In the genomic region with DNA sequence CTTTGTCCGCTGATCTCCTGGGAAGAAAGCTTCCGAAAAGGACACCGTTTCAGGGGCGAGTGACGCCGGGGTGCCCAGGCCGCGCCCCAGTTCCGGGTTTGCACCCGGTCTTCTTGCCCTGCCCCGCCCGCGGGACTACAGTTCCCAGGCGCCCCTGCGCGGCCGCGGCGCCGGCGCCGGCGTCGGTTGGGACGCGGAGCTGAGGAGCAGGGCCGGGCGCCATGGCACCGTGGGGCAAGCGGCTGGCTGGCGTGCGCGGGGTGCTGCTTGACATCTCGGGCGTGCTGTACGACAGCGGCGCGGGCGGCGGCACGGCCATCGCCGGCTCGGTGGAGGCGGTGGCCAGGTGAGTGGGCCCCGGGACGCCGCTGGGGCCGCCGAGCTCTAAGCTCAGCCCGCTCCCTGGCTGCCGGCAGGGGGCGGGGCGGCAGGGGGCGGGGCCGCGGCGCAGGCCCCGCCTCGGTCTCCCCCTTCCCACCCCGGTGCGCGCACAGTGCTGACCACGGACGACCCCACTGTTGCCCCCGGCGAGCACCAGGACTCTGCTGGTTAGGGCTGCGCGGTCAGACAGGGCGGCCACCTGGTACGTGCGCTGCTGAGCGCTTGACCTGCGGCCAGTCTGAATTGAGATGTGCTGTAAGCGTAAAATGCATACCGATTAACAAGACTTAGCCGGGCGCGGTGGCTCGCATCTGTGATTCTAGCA, we compare ENCODE assay signal across 1 cellular context.
TF ChIP-seq lines count a peak whose summit lies in the region.

A gene with protein sequence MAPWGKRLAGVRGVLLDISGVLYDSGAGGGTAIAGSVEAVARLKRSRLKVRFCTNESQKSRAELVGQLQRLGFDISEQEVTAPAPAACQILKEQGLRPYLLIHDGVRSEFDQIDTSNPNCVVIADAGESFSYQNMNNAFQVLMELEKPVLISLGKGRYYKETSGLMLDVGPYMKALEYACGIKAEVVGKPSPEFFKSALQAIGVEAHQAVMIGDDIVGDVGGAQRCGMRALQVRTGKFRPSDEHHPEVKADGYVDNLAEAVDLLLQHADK (plus strand): TSS at position 182 of the 706 bp plus-strand sequence. CDS start 40 bp downstream, at position 222.

TF ChIP-seq in HepG2, 621 proteins besides CTCF, POLR2A, EP300 and RAD21 (continued from another document and continues in another):
- TF ChIP-seq, protein P1, sequence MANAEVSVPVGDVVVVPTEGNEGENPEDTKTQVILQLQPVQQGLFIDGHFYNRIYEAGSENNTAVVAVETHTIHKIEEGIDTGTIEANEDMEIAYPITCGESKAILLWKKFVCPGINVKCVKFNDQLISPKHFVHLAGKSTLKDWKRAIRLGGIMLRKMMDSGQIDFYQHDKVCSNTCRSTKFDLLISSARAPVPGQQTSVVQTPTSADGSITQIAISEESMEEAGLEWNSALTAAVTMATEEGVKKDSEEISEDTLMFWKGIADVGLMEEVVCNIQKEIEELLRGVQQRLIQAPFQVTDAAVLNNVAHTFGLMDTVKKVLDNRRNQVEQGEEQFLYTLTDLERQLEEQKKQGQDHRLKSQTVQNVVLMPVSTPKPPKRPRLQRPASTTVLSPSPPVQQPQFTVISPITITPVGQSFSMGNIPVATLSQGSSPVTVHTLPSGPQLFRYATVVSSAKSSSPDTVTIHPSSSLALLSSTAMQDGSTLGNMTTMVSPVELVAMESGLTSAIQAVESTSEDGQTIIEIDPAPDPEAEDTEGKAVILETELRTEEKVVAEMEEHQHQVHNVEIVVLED (CRISPR knock-in tag; IDR thresholded peaks at IDR 0.05; ENCODE audit: borderline replicate concordance): peak; percentile 92
- TF ChIP-seq MXI1 (IDR thresholded peaks at IDR 0.05; ENCODE audit: borderline replicate concordance, low read depth, low read length): peak; percentile 50; the same call in 1 of the 3 replicates
- TF ChIP-seq, protein P2, sequence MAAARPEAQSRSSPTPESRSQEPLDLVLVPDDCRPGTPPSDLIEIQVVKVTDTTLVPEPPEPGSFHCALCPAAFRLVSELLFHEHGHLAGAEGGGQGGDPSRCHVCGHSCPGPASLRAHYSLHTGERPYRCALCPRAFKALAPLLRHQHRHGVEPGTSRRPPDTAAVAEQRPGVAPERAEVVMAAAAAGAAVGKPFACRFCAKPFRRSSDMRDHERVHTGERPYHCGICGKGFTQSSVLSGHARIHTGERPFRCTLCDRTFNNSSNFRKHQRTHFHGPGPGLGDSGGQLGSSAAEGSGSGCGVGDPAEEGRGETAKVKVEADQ (CRISPR knock-in tag; IDR thresholded peaks at IDR 0.05; ENCODE audit: borderline replicate concordance): peak; percentile 86
- 0 out of 2 replicates have a peak, but pooled peaks have one; percentile 14 for TF ChIP-seq ZMAT3 (CRISPR knock-in tag; conservative IDR thresholded peaks at IDR 0.05)
- peak; percentile 52; the same call in 1 of the 2 replicates for TF ChIP-seq ZNF501 (CRISPR knock-in tag; IDR thresholded peaks at IDR 0.05)
- TF ChIP-seq, protein P3, sequence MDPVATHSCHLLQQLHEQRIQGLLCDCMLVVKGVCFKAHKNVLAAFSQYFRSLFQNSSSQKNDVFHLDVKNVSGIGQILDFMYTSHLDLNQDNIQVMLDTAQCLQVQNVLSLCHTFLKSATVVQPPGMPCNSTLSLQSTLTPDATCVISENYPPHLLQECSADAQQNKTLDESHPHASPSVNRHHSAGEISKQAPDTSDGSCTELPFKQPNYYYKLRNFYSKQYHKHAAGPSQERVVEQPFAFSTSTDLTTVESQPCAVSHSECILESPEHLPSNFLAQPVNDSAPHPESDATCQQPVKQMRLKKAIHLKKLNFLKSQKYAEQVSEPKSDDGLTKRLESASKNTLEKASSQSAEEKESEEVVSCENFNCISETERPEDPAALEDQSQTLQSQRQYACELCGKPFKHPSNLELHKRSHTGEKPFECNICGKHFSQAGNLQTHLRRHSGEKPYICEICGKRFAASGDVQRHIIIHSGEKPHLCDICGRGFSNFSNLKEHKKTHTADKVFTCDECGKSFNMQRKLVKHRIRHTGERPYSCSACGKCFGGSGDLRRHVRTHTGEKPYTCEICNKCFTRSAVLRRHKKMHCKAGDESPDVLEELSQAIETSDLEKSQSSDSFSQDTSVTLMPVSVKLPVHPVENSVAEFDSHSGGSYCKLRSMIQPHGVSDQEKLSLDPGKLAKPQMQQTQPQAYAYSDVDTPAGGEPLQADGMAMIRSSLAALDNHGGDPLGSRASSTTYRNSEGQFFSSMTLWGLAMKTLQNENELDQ (CRISPR knock-in tag; IDR thresholded peaks at IDR 0.05; ENCODE audit: borderline replicate concordance): no peak
- TF ChIP-seq, protein P4, sequence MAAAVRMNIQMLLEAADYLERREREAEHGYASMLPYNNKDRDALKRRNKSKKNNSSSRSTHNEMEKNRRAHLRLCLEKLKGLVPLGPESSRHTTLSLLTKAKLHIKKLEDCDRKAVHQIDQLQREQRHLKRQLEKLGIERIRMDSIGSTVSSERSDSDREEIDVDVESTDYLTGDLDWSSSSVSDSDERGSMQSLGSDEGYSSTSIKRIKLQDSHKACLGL (CRISPR knock-in tag; IDR thresholded peaks at IDR 0.05): no peak
- TF ChIP-seq ZFX (CRISPR knock-in tag; IDR thresholded peaks at IDR 0.05; ENCODE audit: low read depth): peak; percentile 87
- peak; percentile 21; the same call in 1 of the 2 replicates for TF ChIP-seq ZNF776 (CRISPR knock-in tag; IDR thresholded peaks at IDR 0.05)
- TF ChIP-seq ZNF777 (CRISPR knock-in tag; IDR thresholded peaks at IDR 0.05): peak; percentile 97
- TF ChIP-seq, protein P5, sequence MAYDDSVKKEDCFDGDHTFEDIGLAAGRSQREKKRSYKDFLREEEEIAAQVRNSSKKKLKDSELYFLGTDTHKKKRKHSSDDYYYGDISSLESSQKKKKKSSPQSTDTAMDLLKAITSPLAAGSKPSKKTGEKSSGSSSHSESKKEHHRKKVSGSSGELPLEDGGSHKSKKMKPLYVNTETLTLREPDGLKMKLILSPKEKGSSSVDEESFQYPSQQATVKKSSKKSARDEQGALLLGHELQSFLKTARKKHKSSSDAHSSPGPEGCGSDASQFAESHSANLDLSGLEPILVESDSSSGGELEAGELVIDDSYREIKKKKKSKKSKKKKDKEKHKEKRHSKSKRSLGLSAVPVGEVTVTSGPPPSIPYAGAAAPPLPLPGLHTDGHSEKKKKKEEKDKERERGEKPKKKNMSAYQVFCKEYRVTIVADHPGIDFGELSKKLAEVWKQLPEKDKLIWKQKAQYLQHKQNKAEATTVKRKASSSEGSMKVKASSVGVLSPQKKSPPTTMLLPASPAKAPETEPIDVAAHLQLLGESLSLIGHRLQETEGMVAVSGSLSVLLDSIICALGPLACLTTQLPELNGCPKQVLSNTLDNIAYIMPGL (CRISPR knock-in tag; IDR thresholded peaks at IDR 0.05; ENCODE audit: borderline replicate concordance in 1 of 2, low read depth in 1 of 2): peak; percentile 43 to 46; a peak in 2 of 4 replicates
- TF ChIP-seq GABPA (IDR thresholded peaks at IDR 0.05; ENCODE audit: low read depth, low read length): no peak; the same call in 1 of the 2 replicates
- 0 out of 2 replicates have a peak, but pooled peaks have one; percentile 33 for TF ChIP-seq GABPA (CRISPR knock-in tag; IDR thresholded peaks at IDR 0.05; ENCODE audit: low read depth)
- 0 out of 2 replicates have a peak, but pooled peaks have one; percentile 36 for TF ChIP-seq ISL2 (CRISPR knock-in tag; IDR thresholded peaks at IDR 0.05)
- peak; percentile 33 for TF ChIP-seq PHF5A (CRISPR knock-in tag; IDR thresholded peaks at IDR 0.05; ENCODE audit: low read depth, unreplicated experiment)
- TF ChIP-seq SP5 (CRISPR knock-in tag; IDR thresholded peaks at IDR 0.05; ENCODE audit: borderline replicate concordance, low read depth): peak; percentile 5; the same call in 1 of the 2 replicates
- peak; percentile 86 for TF ChIP-seq HCFC1 (IDR thresholded peaks at IDR 0.05; ENCODE audit: low read depth, low read length)
- no peak for TF ChIP-seq ZNF530 (CRISPR knock-in tag; IDR thresholded peaks at IDR 0.05; ENCODE audit: low read depth)
- TF ChIP-seq ZNF121 (CRISPR knock-in tag; IDR thresholded peaks at IDR 0.05): peak; percentile 78; the same call in 1 of the 2 replicates
- TF ChIP-seq, protein P6, sequence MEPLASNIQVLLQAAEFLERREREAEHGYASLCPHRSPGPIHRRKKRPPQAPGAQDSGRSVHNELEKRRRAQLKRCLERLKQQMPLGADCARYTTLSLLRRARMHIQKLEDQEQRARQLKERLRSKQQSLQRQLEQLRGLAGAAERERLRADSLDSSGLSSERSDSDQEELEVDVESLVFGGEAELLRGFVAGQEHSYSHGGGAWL (CRISPR knock-in tag; IDR thresholded peaks at IDR 0.05): peak; percentile 39
- TF ChIP-seq ZSCAN30 (CRISPR knock-in tag; IDR thresholded peaks at IDR 0.05): no peak
- TF ChIP-seq YEATS4 (CRISPR knock-in tag; IDR thresholded peaks at IDR 0.05; ENCODE audit: borderline replicate concordance): peak; percentile 63; the same call in 1 of the 2 replicates
- TF ChIP-seq RNF2 (conservative IDR thresholded peaks at IDR 0.05; ENCODE audit: low read depth): 0 out of 2 replicates have a peak, but pooled peaks have one; percentile 33
- peak; percentile 11 for TF ChIP-seq TEAD3 (CRISPR knock-in tag; optimal IDR thresholded peaks at IDR 0.05; ENCODE audit: borderline replicate concordance)
- peak; percentile 2; the same call in 1 of the 2 replicates for TF ChIP-seq SMAD3 (CRISPR knock-in tag; IDR thresholded peaks at IDR 0.05)
- no peak for TF ChIP-seq HMGA1 (CRISPR knock-in tag; conservative IDR thresholded peaks at IDR 0.05)
- TF ChIP-seq HES4 (CRISPR knock-in tag; IDR thresholded peaks at IDR 0.05; ENCODE audit: borderline replicate concordance): peak; percentile 90; the same call in 1 of the 2 replicates
- TF ChIP-seq ZNF143 (CRISPR knock-in tag; IDR thresholded peaks at IDR 0.05): peak; percentile 93
- TF ChIP-seq, protein P7, sequence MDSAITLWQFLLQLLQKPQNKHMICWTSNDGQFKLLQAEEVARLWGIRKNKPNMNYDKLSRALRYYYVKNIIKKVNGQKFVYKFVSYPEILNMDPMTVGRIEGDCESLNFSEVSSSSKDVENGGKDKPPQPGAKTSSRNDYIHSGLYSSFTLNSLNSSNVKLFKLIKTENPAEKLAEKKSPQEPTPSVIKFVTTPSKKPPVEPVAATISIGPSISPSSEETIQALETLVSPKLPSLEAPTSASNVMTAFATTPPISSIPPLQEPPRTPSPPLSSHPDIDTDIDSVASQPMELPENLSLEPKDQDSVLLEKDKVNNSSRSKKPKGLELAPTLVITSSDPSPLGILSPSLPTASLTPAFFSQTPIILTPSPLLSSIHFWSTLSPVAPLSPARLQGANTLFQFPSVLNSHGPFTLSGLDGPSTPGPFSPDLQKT (CRISPR knock-in tag; IDR thresholded peaks at IDR 0.05; ENCODE audit: borderline replicate concordance): no peak
- TF ChIP-seq, protein P8, sequence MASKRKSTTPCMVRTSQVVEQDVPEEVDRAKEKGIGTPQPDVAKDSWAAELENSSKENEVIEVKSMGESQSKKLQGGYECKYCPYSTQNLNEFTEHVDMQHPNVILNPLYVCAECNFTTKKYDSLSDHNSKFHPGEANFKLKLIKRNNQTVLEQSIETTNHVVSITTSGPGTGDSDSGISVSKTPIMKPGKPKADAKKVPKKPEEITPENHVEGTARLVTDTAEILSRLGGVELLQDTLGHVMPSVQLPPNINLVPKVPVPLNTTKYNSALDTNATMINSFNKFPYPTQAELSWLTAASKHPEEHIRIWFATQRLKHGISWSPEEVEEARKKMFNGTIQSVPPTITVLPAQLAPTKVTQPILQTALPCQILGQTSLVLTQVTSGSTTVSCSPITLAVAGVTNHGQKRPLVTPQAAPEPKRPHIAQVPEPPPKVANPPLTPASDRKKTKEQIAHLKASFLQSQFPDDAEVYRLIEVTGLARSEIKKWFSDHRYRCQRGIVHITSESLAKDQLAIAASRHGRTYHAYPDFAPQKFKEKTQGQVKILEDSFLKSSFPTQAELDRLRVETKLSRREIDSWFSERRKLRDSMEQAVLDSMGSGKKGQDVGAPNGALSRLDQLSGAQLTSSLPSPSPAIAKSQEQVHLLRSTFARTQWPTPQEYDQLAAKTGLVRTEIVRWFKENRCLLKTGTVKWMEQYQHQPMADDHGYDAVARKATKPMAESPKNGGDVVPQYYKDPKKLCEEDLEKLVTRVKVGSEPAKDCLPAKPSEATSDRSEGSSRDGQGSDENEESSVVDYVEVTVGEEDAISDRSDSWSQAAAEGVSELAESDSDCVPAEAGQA (IDR thresholded peaks at IDR 0.05; ENCODE audit: low read depth): peak; percentile 30; the same call in 1 of the 2 replicates
- TF ChIP-seq, protein P8 (CRISPR knock-in tag; IDR thresholded peaks at IDR 0.05; ENCODE audit: borderline replicate concordance): no peak
- TF ChIP-seq POLR2G (IDR thresholded peaks at IDR 0.05; ENCODE audit: low read depth, low read length): peak; percentile 79
- TF ChIP-seq ELF3 (CRISPR knock-in tag; IDR thresholded peaks at IDR 0.05): peak; percentile 72
- TF ChIP-seq THAP11 (CRISPR knock-in tag; IDR thresholded peaks at IDR 0.05): peak; percentile 99
- peak; percentile 82 for TF ChIP-seq KAT8 (CRISPR knock-in tag; IDR thresholded peaks at IDR 0.05)
- peak; percentile 94 for TF ChIP-seq ZFY (CRISPR knock-in tag; IDR thresholded peaks at IDR 0.05)
- TF ChIP-seq, protein P9, sequence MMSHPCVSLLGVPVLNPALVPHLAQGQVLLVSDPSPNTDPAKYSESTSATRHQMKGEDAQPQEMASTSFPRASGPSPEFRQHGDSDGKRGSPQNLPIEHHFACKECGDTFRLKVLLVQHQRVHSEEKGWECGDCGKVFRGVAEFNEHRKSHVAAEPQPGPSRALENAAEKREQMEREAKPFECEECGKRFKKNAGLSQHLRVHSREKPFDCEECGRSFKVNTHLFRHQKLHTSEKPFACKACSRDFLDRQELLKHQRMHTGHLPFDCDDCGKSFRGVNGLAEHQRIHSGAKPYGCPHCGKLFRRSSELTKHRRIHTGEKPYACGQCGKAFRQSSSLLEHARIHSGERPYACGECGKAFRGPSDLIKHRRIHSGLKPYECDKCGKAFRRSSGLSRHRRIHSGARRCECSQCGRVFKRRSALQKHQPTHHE (CRISPR knock-in tag; IDR thresholded peaks at IDR 0.05; ENCODE audit: borderline replicate concordance): peak; percentile 55; the same call in 1 of the 2 replicates
- TF ChIP-seq NR2F6 (IDR thresholded peaks at IDR 0.05): no peak
- peak; percentile 20; the same call in 1 of the 2 replicates for TF ChIP-seq NR2F6 (CRISPR knock-in tag; IDR thresholded peaks at IDR 0.05)
- no peak for TF ChIP-seq CBX2 (IDR thresholded peaks at IDR 0.05; ENCODE audit: low read depth, low read length)
- no peak for TF ChIP-seq CBX2 (CRISPR knock-in tag; IDR thresholded peaks at IDR 0.05; ENCODE audit: low read depth)
- peak; percentile 90 for TF ChIP-seq YY1 (IDR thresholded peaks at IDR 0.05; ENCODE audit: insufficient read depth, insufficient replicate concordance, low read depth, low read length)
